8 cellular contexts compared by ENCODE assay signal in the genomic region with DNA sequence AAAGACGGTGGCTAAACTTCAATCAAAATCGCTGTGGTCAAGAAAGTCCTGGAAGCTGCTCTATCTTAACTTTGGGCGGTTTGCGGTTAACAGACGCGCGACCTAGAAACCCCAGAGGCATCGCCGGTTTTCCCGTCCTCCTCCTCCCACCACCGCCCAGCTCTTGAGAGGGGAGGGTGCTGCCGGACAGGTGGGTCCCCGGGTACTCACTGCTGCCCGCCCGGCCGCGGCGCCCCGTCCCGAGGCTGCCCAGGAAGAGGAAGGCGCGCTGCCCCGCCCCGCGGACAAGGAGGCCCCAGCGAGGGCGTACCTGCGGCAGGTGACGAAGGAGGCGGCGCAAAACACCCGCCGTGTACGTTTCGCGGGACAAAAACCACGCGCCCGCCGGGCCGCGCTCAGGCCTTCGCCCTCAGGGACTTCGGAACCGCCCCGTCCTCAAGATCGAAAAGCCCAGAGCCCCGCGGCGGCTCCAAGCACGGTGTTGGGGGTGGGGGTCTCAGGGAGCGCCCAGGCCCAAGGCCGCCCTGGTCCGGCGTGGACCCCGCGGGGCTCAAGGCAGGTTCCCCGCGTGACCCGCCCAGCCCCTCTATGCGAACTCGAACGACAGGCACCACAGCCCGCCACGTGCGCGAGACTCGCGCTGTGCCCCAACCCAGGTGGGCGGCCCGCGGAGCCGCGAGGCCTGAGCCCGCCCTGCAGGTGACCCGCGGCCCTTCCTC. TPM values are rescaled to one million over a fixed set of nuclear protein-coding genes. Genes with fewer than 3 reads are reported as not detected.
A peak's percentile ranks its signal among the peaks of the same experiment; 100 is the strongest.
DNase-seq lines count a peak whose midpoint lies in the region; ATAC-seq and TF ChIP-seq lines count a peak whose summit lies in the region.

A gene with protein sequence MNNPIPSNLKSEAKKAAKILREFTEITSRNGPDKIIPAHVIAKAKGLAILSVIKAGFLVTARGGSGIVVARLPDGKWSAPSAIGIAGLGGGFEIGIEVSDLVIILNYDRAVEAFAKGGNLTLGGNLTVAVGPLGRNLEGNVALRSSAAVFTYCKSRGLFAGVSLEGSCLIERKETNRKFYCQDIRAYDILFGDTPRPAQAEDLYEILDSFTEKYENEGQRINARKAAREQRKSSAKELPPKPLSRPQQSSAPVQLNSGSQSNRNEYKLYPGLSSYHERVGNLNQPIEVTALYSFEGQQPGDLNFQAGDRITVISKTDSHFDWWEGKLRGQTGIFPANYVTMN (minus strand): TSS at position 259 of the 719 bp plus-strand sequence. CDS start 48 bp downstream, at position 211.

- no peaks in the 10 kb centered on the region for H3K27me3 ChIP-seq in AG04450 (ENCODE audit: control insufficient read depth, insufficient read depth, low read length)
- H3K27me3 ChIP-seq in left lung, result no peaks in the 10 kb centered on the region

- CTCF ChIA-PET in AG04450 (lab: Charles Lee), result interaction anchor here (1.0 kb wide), 1 partner anchor 17 kb away, joined by 6 read pairs; no protein-coding TSS in a partner anchor

- H3K9me3 ChIP-seq in AG04450 (ENCODE audit: control insufficient read depth, insufficient read depth, low read length), result peaks cover 5% of the 10 kb centered on the region
- H3K9me3 ChIP-seq in left lung, result no peaks in the 10 kb centered on the region

- H3K27ac ChIP-seq in AG04450 (ENCODE audit: low read depth, low read length), result peak within 1 kb of the TSS; percentile 73
- peak within 1 kb of the TSS; percentile 81 to 85 for H3K27ac ChIP-seq in left lung

- intact Hi-C loops in left lung (cut with DNase I), result no loop called here

- TF ChIP-seq CTCF in AG04450 (IDR thresholded peaks at IDR 0.05; ENCODE audit: low read depth, low read length), result no peak
- TF ChIP-seq CTCF in choroid plexus epithelial cell (conservative IDR thresholded peaks at IDR 0.05; ENCODE audit: low read depth, low read length), result no peak
- no peak for TF ChIP-seq CTCF in left lung (IDR thresholded peaks at IDR 0.05)

- H3K4me3 ChIP-seq in AG04450 (ENCODE audit: low read depth, low read length) (peak within 1 kb of the TSS; percentile 97), choroid plexus epithelial cell (ENCODE audit: low read depth, low read length) (peak within 1 kb of the TSS; percentile 97), left lung (peak within 1 kb of the TSS; percentile 65 to 84)

- no peak for DNase-seq in AG04450 (ENCODE audit: low read depth, low spot score)
- DNase-seq in activated CD4-positive, CD25-positive, alpha-beta regulatory T cell treated with anti-CD3 and anti-CD28 coated beads, Interleukin-2, amount 50 U/mL, for 16 hours (ENCODE audit: low read depth, low spot score), result peak; percentile 39
- DNase-seq in choroid plexus epithelial cell (ENCODE audit: low read depth), result no peak
- peak; percentile 78 to 93 for DNase-seq in left lung
- DNase-seq in stimulated activated CD4-positive, alpha-beta T cell treated with anti-CD3 and anti-CD28 coated beads, TNF-alpha, amount 100 ng/mL, for 24 hours (ENCODE audit: low read depth in 3 of 3), result peak in 2 of 3 experiments; percentile 11 to 21
- DNase-seq in NCI-H1092 (lab: John Stamatoyannopoulos, UW), result no peak

- ATAC-seq in GM19395 (IDR thresholded peaks at IDR 0.05; ENCODE audit: unreplicated experiment) (peak; percentile 39), HG03571 (IDR thresholded peaks at IDR 0.05; ENCODE audit: unreplicated experiment) (peak; percentile 18), left lung (peak; percentile 86)

- no peaks in the 10 kb centered on the region for H3K36me3 ChIP-seq in left lung

- peaks cover 11 to 72% of the 10 kb centered on the region in 2 donors for H3K4me1 ChIP-seq in left lung

- POLR2A ChIA-PET in AG04450 (lab: Yijun Ruan, JAX), result no interaction called here

RNA-seq across cellular contexts. Expression of the gene that starts here (rescaled TPM):
- 23.4 and 27.6 TPM in 2 replicates for polyA plus RNA-seq in AG04450 (2011; rRNA removed)
- 11.8 and 22.6 TPM in 2 replicates for polyA minus RNA-seq in AG04450 (2011; rRNA and poly(A)+ RNA removed)
- 10 to 100 TPM; 49.1 to 96.1 TPM for total RNA-seq in left lung

Comparison
In these comparisons a context has a peak if more than half of its experiments do, and no peak if none do; other contexts are left out.
1. DNase-seq: peak in activated CD4-positive, CD25-positive, alpha-beta regulatory T cell treated with anti-CD3 and anti-CD28 coated beads, Interleukin-2, amount 50 U/mL, for 16 hours (single experiment), left lung (2 of 2) and stimulated activated CD4-positive, alpha-beta T cell treated with anti-CD3 and anti-CD28 coated beads, TNF-alpha, amount 100 ng/mL, for 24 hours (2 of 3); none in AG04450 (single experiment), choroid plexus epithelial cell (single experiment) and NCI-H1092 (single experiment).
2. ATAC-seq: peak in every context shown above with its lines; median percentile 86 in left lung; 39 in GM19395; 18 in HG03571.
3. Peak in every context shown above with its lines, with median percentiles within 50 percentile points of each other: H3K4me3 ChIP-seq.